Comparison of ENCODE assay signal across 23 cellular contexts in the genomic region with DNA sequence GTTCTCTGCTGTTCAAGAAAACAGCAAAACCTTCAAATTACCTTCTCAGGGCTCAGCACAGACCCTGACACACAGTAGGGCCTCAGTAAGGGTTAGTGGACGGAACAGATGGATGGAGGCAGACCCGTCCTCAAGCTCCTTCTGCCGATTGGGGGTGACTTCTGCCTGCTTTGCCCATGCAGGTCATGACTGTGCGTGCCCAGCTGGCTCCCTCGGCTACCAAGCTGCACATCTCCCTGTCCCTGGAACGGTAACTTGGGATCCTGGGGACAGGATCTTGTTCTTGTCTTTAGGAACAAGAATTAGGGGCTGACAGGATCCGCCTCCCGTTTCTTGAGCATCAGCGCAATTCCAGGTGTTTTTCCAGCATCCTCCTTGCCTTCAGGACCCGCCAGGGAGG. TPM values are rescaled to one million over a fixed set of nuclear protein-coding genes. Genes with fewer than 3 reads are reported as not detected.
"Had no signal": no experiment of that assay in that cellular context is flagged by ENCODE, and none has a peak within 500 bp of the region (broad histone marks: within the 10 kb centered on the region; RNA-seq: fewer than 3 reads in every experiment).

No MANE protein-coding gene starts in this region.

- H3K9me3 ChIP-seq: MG63, SK-N-SH had no signal

- H3K27me3 ChIP-seq: MG63 had no signal

- H3K36me3 ChIP-seq: MG63 had no signal

- H3K4me2 ChIP-seq: SK-N-SH had no signal

- H3K4me3 ChIP-seq: MG63 had no signal

- DNase-seq: IMR-90, Karpas-422, KG1, MG63, NCI-H1092, NCI-H1105 treated with DMSO at 0.1 percent for 48 hours, NCI-H1417 treated with DMSO at 0.1 percent for 48 hours, NCI-H146, NCI-H1694 treated with DMSO at 0.1 percent for 48 hours, NCI-H1930, NCI-H2081, NCI-H2107, NCI-H2227 treated with DMSO at 0.1 percent for 48 hours, NCI-H524, NCI-H526 treated with DMSO at 0.1 percent for 48 hours, NCI-H774, RPMI8226, SHP77, SK-N-SH had no signal

- H3K9ac ChIP-seq: SK-N-SH had no signal

RNA-seq across cellular contexts. Expression of a gene that starts 9.7 kb away (rescaled TPM):
- total RNA-seq: HepG2, HT1080, IMR-90, NCI-H460, SK-MEL-5 had no signal
- polyA plus RNA-seq: IMR-90, SK-N-SH had no signal

RNA-seq across cellular contexts. Expression of a gene that starts 16.0 kb away (rescaled TPM):
- total RNA-seq: HepG2, HT1080, IMR-90, NCI-H460, SK-MEL-5 had no signal
- polyA plus RNA-seq: IMR-90, SK-N-SH had no signal

RNA-seq across cellular contexts. Expression of a gene that starts 38.3 kb away (rescaled TPM):
- total RNA-seq: HT1080, IMR-90, NCI-H460, SK-MEL-5 had no signal
- polyA plus RNA-seq: IMR-90, SK-N-SH had no signal
